ENCODE assay signal across 1 cellular context in the genomic region with DNA sequence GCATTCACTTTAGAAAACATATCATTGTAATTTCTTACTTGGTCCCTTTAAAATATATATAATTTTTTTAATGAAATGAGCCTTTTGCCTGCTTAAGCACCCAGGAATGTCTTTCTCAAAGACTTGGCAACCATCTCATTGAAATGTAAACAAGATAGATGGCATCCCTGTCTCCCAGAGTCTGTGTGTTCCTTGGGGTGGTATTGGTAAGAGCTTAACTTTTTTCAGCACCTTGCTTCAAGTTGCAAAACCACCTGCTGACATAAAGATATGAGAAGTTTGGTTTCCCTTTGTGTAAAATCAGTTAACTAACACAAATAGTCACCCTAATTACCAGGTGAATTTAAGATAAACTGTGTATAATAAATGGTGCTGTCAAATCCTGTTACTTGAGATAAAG.
TF ChIP-seq lines count a peak whose summit lies in the region.

No MANE protein-coding gene starts in this region.

TF ChIP-seq in WTC11, 78 proteins besides CTCF, POLR2A, EP300 and RAD21 (continued from another document):
- TF ChIP-seq, protein P1, sequence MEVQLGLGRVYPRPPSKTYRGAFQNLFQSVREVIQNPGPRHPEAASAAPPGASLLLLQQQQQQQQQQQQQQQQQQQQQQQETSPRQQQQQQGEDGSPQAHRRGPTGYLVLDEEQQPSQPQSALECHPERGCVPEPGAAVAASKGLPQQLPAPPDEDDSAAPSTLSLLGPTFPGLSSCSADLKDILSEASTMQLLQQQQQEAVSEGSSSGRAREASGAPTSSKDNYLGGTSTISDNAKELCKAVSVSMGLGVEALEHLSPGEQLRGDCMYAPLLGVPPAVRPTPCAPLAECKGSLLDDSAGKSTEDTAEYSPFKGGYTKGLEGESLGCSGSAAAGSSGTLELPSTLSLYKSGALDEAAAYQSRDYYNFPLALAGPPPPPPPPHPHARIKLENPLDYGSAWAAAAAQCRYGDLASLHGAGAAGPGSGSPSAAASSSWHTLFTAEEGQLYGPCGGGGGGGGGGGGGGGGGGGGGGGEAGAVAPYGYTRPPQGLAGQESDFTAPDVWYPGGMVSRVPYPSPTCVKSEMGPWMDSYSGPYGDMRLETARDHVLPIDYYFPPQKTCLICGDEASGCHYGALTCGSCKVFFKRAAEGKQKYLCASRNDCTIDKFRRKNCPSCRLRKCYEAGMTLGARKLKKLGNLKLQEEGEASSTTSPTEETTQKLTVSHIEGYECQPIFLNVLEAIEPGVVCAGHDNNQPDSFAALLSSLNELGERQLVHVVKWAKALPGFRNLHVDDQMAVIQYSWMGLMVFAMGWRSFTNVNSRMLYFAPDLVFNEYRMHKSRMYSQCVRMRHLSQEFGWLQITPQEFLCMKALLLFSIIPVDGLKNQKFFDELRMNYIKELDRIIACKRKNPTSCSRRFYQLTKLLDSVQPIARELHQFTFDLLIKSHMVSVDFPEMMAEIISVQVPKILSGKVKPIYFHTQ (CRISPR knock-in tag; IDR thresholded peaks at IDR 0.05): no peak
- TF ChIP-seq SOX15 (CRISPR knock-in tag; IDR thresholded peaks at IDR 0.05) (no peak), OVOL2 (CRISPR knock-in tag; IDR thresholded peaks at IDR 0.05; ENCODE audit: borderline replicate concordance) (no peak)
